1 cellular context compared by ENCODE assay signal in genomic region chr1:239976130-239976968, GRCh38.
TF ChIP-seq lines count a peak whose summit lies in the region.

No MANE protein-coding gene starts in this region.

TF ChIP-seq in K562, 482 proteins besides CTCF, POLR2A, EP300 and RAD21 (continued from another document):
- TF ChIP-seq AFF4 (CRISPR knock-in tag; IDR thresholded peaks at IDR 0.05) = no peak
- no peak for TF ChIP-seq TFAP4 (CRISPR knock-in tag; IDR thresholded peaks at IDR 0.05; ENCODE audit: borderline replicate concordance)
